8 cellular contexts compared by ENCODE assay signal in the genomic region with DNA sequence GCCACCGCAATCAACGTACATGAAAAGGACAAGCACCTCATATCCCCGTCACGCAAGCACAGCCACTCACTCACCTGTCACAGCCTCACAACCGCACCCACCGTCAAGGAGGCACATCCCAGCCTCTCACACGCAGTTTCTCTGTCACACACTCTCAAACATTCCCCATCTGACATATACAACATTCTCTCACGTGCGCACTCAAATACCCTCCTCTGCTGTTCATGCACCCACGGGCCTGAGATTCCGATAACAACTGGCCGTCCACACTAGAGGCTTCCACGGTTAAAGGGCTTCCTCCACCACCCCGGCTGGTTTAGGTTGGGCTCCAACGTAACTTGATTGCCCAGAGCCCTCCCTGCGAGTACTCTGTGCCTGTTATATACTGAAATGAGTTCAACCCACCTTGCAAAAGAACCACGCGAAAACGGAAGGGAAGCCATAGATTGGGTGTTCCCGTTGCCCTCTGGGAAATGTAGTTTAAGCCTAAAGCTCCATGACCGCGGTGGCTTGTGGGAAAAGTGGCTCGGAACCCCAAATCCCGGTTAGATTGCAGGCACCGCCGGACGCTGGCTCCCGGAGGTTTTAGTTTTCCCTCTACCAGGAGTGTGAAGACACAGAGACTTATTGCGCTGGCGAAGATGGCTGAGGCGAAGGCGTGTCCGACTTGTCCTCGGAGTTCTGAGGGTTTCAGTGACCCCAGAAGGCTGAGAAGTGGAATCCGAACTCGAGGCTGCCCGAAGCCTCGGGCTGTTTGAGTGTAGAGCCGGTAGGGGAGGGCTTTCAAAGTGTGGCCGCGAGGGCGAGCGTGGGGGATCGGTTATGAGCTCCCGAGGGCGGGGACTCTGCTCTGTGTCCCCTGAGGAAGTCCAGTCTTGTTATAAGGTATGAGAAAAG. TPM values are rescaled to one million over a fixed set of nuclear protein-coding genes. Genes with fewer than 3 reads are reported as not detected.
A peak's percentile ranks its signal among the peaks of the same experiment; 100 is the strongest.
DNase-seq lines count a peak whose midpoint lies in the region; ATAC-seq, FAIRE-seq and TF ChIP-seq lines count a peak whose summit lies in the region.

ZNF573 (minus strand) TSS at position 448 of the 897 bp plus-strand sequence. CDS start 5,857 bp downstream, outside the sequence.

- H3K4me1 ChIP-seq in CD8-positive, alpha-beta T cell (ENCODE audit: insufficient read depth, low read length): peaks cover 12% of the 10 kb centered on the region
- 0 out of 7 replicates have a peak, but pooled peaks cover 0 to 2% (median 0%) of the 10 kb centered on the region in 4 experiments for H3K4me1 ChIP-seq in H1 (replicated peaks in 1 of 4; ENCODE audit: control insufficient read depth in 3 of 4, insufficient read depth in 4 of 4, low read length in 3 of 4)

- peak within 1 kb of the TSS; percentile 100 for H2AFZ ChIP-seq in H1 (ENCODE audit: low read length)

- peak; percentile 62 to 81 for TF ChIP-seq POLR2A in H1 (IDR thresholded peaks at IDR 0.05; ENCODE audit: control extremely low read depth in 1 of 2, low read depth in 2 of 2, low read length in 2 of 2)

- H2BK20ac ChIP-seq in H1 (ENCODE audit: low read length): no peak within 1 kb of the TSS

- H3K27ac ChIP-seq in CD8-positive, alpha-beta T cell (ENCODE audit: low read depth, low read length): peak within 1 kb of the TSS; percentile 98
- peak within 1 kb of the TSS; percentile 70; the same call in 1 of the 2 replicates for H3K27ac ChIP-seq in H1 (ENCODE audit: low read depth, low read length)

- no peak for TF ChIP-seq RAD21 in H1 (IDR thresholded peaks at IDR 0.05 in 1 of 2, conservative IDR thresholded peaks at IDR 0.05 in 1 of 2; ENCODE audit: low read depth in 2 of 2, low read length in 2 of 2)

- peak; percentile 84 for ATAC-seq in CD8-positive, alpha-beta T cell
- ATAC-seq in GM19455 (IDR thresholded peaks at IDR 0.05; ENCODE audit: unreplicated experiment): peak; percentile 80
- peak; percentile 73 for ATAC-seq in memory B cell (ENCODE audit: low read depth)

- WGBS in H1 (ENCODE audit: extremely low coverage in 1 of 2, insufficient coverage in 1 of 2, insufficient read length in 1 of 2, insufficient replicate concordance in 2 of 2, low coverage in 1 of 2, low lambda C conversion rate in 2 of 2, missing lambda C conversion rate in 1 of 2), 2 experiments: 2% methylated on average over 46 of the region's 46 CpGs; no CpG with 5 or more reads in 1 of the 2 experiments

- H3K9ac ChIP-seq in H1 (replicated peaks in 1 of 4; ENCODE audit: extremely low read depth in 1 of 4, low read depth in 3 of 4, low read length in 3 of 4): peak within 1 kb of the TSS; percentile 72 to 88 (median 82)

- H3K4me2 ChIP-seq in H1 (ENCODE audit: insufficient read depth in 1 of 2, low read depth in 2 of 2, low read length in 2 of 2): peak within 1 kb of the TSS; percentile 91 to 95

- no peak within 1 kb of the TSS for H3K23ac ChIP-seq in H1 (ENCODE audit: insufficient read length)

- H3K14ac ChIP-seq in H1 (ENCODE audit: insufficient read length): no peak within 1 kb of the TSS

- H3K36me3 Mint-ChIP-seq in CD8-positive, alpha-beta T cell: peaks cover 41% of the 10 kb centered on the region
- peaks cover 17% of the 10 kb centered on the region for H3K36me3 Mint-ChIP-seq in memory B cell

- H3K4me3 Mint-ChIP-seq in CD8-positive, alpha-beta T cell: peak within 1 kb of the TSS; percentile 97
- H3K4me3 Mint-ChIP-seq in memory B cell: peak within 1 kb of the TSS; percentile 90

- peaks cover 5% of the 10 kb centered on the region for H3K23me2 ChIP-seq in H1 (ENCODE audit: low read depth, low read length)

- peak; percentile 91 for FAIRE-seq in H1 (lab: Jason Lieb, UNC)

- peak within 1 kb of the TSS; percentile 95 for H4K5ac ChIP-seq in H1 (ENCODE audit: insufficient read length, low read depth, low read length)

- no peaks in the 10 kb centered on the region; the same call in 1 of the 2 replicates for H3K79me1 ChIP-seq in H1 (ENCODE audit: low read depth, low read length)

- H2AK5ac ChIP-seq in H1 (ENCODE audit: low read depth, low read length): no peak within 1 kb of the TSS

- no peak for TF ChIP-seq EP300 in H1 (IDR thresholded peaks at IDR 0.05; ENCODE audit: borderline replicate concordance in 1 of 2, low read depth in 2 of 2, low read length in 2 of 2)

- POLR2A ChIA-PET in CD8-positive, alpha-beta T cell (lab: Charles Lee): interaction anchor here (0.7 to 1.7 kb wide), 10 partner anchors 60 to 1251 kb away, joined by 3 to 8 read pairs (median 4); partner anchors contain the start of genes SIPA1L3, WDR87, ZNF260 and ZNF527
- POLR2A ChIA-PET in H1 (lab: Charles Lee; ENCODE audit: partially characterized antibody): interaction anchor here (0.6 to 3.0 kb wide), 18 partner anchors 10 to 655 kb away, joined by 3 to 9 read pairs (median 3); partner anchors contain the start of genes ZNF527, ZNF540, ZNF570 and ZNF571

- 0 out of 2 replicates have a peak within 1 kb of the TSS, but pooled peaks have one; percentile 32 for H2BK12ac ChIP-seq in H1 (ENCODE audit: low read depth, low read length)

- TF ChIP-seq CTCF in CD8-positive, alpha-beta T cell (IDR thresholded peaks at IDR 0.05): no peak
- 0 out of 4 replicates have a peak, but pooled peaks of 1 of the 3 experiments have one; percentile 10 for TF ChIP-seq CTCF in H1 (IDR thresholded peaks at IDR 0.05; ENCODE audit: control extremely low read depth in 1 of 3, insufficient read depth in 1 of 3, low read depth in 1 of 3, low read length in 3 of 3)

- peak within 1 kb of the TSS; percentile 91 for H3K27ac Mint-ChIP-seq in CD8-positive, alpha-beta T cell
- H3K27ac Mint-ChIP-seq in memory B cell: peak within 1 kb of the TSS; percentile 91

- no peaks in the 10 kb centered on the region for H3K27me3 Mint-ChIP-seq in CD8-positive, alpha-beta T cell (ENCODE audit: low read depth)
- no peaks in the 10 kb centered on the region for H3K27me3 Mint-ChIP-seq in memory B cell

- H3K9me3 Mint-ChIP-seq in CD8-positive, alpha-beta T cell: peaks cover 18% of the 10 kb centered on the region
- H3K9me3 Mint-ChIP-seq in memory B cell: peaks cover 4% of the 10 kb centered on the region

- peak within 1 kb of the TSS; percentile 75 for H2BK5ac ChIP-seq in H1 (ENCODE audit: low read depth, low read length)

- peak; percentile 66 to 99 (median 81) for DNase-seq in CD8-positive, alpha-beta T cell
- DNase-seq in HT-29 (ENCODE audit: low spot score) (peak; percentile 68), H1 (ENCODE audit: low read depth in 1 of 2, low spot score in 2 of 2) (peak; percentile 63 to 86), memory B cell (ENCODE audit: low spot score in 2 of 2) (peak; percentile 68 to 85)
- DNase-seq in NK-92 treated with Interleukin-12 subunit alpha and Interleukin-12 subunit beta, amount 100 ng/mL, for 24 hours (lab: John Stamatoyannopoulos, UW): peak; percentile 15
- peak; percentile 56 to 69 for DNase-seq in activated CD8-positive, alpha-beta memory T cell treated with anti-CD3 and anti-CD28 coated beads for 4 hours (ENCODE audit: low read depth in 2 of 2)
- DNase-seq in stimulated activated CD8-positive, alpha-beta memory T cell treated with anti-CD3 and anti-CD28 coated beads, Interleukin-12 subunit alpha, Interleukin-12 subunit beta, amount 100 ng/mL, for 1 hour (ENCODE audit: low read depth): peak; percentile 61

- peak within 1 kb of the TSS; percentile 7; the same call in 1 of the 2 replicates for H2BK15ac ChIP-seq in H1 (ENCODE audit: low read length)

- peak within 1 kb of the TSS; percentile 84 for H3K18ac ChIP-seq in H1 (ENCODE audit: extremely low read depth, low read length)

- H2BK120ac ChIP-seq in H1 (replicated peaks; ENCODE audit: low read depth, low read length): peak within 1 kb of the TSS; percentile 59

- no peaks in the 10 kb centered on the region for H3K27me3 ChIP-seq in CD8-positive, alpha-beta T cell (ENCODE audit: insufficient read depth, low read length)
- no peaks in the 10 kb centered on the region for H3K27me3 ChIP-seq in H1 (replicated peaks in 1 of 4; ENCODE audit: control insufficient read depth in 3 of 4, extremely low read depth in 1 of 4, insufficient read depth in 3 of 4, low read length in 3 of 4)

- peak within 1 kb of the TSS; percentile 58 for H4K91ac ChIP-seq in H1 (replicated peaks; ENCODE audit: insufficient read length, low read length)

- H3K36me3 ChIP-seq in CD8-positive, alpha-beta T cell (ENCODE audit: insufficient read depth, low read length): no peaks in the 10 kb centered on the region
- no peaks in the 10 kb centered on the region for H3K36me3 ChIP-seq in H1 (ENCODE audit: control insufficient read depth in 2 of 4, insufficient read depth in 4 of 4, low read length in 3 of 4)

- H3K4me1 Mint-ChIP-seq in CD8-positive, alpha-beta T cell (ENCODE audit: low read depth): peaks cover 46% of the 10 kb centered on the region
- peaks cover 18% of the 10 kb centered on the region for H3K4me1 Mint-ChIP-seq in memory B cell

- H4K20me1 ChIP-seq in H1 (replicated peaks in 1 of 2; ENCODE audit: control insufficient read depth in 1 of 2, insufficient read depth in 2 of 2, low read length in 2 of 2): peaks cover 0 to 2% of the 10 kb centered on the region in 2 experiments

- intact Hi-C loops in CD8-positive, alpha-beta T cell (cut with DNase I, micrococcal nuclease): loop anchor here (1.0 to 10.0 kb wide), 18 partner anchors 60 to 1113 kb away; partner anchors contain the start of genes SIPA1L3 (in 2 of the 2), ZFP30 (in 2 of the 2), ZNF527 (in 2 of the 2) and ZNF540 (in 2 of the 2)

- CTCF ChIA-PET in CD8-positive, alpha-beta T cell (lab: Charles Lee): interaction anchor here (0.8 to 1.4 kb wide), 2 partner anchors 18 to 550 kb away, joined by 3 read pairs; no protein-coding TSS in a partner anchor
- CTCF ChIA-PET in H1 (lab: Charles Lee; ENCODE audit: partially characterized antibody): interaction anchor here (0.6 to 0.9 kb wide), 2 partner anchors 72 to 302 kb away, joined by 3 to 5 read pairs; no protein-coding TSS in a partner anchor

- H3K79me2 ChIP-seq in H1 (ENCODE audit: control insufficient read depth in 1 of 2, insufficient read depth in 2 of 2, low read length in 2 of 2): peaks cover 0 to 4% of the 10 kb centered on the region in 2 experiments; a peak in 1 of 4 replicates

- H3K4ac ChIP-seq in H1 (replicated peaks; ENCODE audit: insufficient read length, low read depth, low read length): peak within 1 kb of the TSS; percentile 88

- H3K9me3 ChIP-seq in CD8-positive, alpha-beta T cell (ENCODE audit: low read length): no peaks in the 10 kb centered on the region
- H3K9me3 ChIP-seq in H1 (ENCODE audit: insufficient read depth in 2 of 2, low read depth in 1 of 2, low read length in 1 of 2): no peaks in the 10 kb centered on the region

- H3K4me3 ChIP-seq in CD8-positive, alpha-beta T cell (ENCODE audit: low read depth, low read length): peak within 1 kb of the TSS; percentile 67
- peak within 1 kb of the TSS; percentile 87 to 100 (median 96) for H3K4me3 ChIP-seq in H1 (ENCODE audit: extremely low read depth in 1 of 4, insufficient read depth in 2 of 4, low read depth in 3 of 4, low read length in 4 of 4)

- H4K8ac ChIP-seq in H1 (ENCODE audit: extremely low read depth, insufficient read depth, low read length): peak within 1 kb of the TSS; percentile 93; the same call in 1 of the 2 replicates

- H3K56ac ChIP-seq in H1 (replicated peaks; ENCODE audit: insufficient read length, low read depth, low read length): peak within 1 kb of the TSS; percentile 85

RNA-seq across cellular contexts. Expression of gene ZNF573, which starts in this region (rescaled TPM):
- total RNA-seq in CD8-positive, alpha-beta T cell: 1 to 10 TPM; 3.9 to 5.8 TPM
- 0.48 and 0.97 TPM in 2 replicates for total RNA-seq in HT-29 (2014; rRNA removed; shearing (Covaris generic))
- total RNA-seq in H1 (2021; fragmentation: NEBNext Ultra II Directional; extraction: Animal tissue kit (Norgen Biotek cat#: 25700)): 13.8 and 14.9 TPM in 2 replicates
- polyA plus RNA-seq in H1 (2011; rRNA removed): 1.3 and 6.3 TPM in 2 replicates
- 3.0 TPM for polyA plus RNA-seq in H1 (2011; cell fraction: cytosol; rRNA removed)
- 1.7 TPM for polyA plus RNA-seq in H1 (2011; cell fraction: nucleus; rRNA removed)
- polyA plus RNA-seq in H1 (2012, experiment 1 of 2): 2.0 to 11.3 TPM (median 4.3 TPM) in 4 replicates
- 0.72 TPM for polyA plus RNA-seq in H1 (2012, experiment 2 of 2)
- 8.2 TPM for polyA plus RNA-seq in H1 (2013, experiment 1 of 2)
- polyA plus RNA-seq in H1 (2013, experiment 2 of 2): 6.9 TPM
- 8.1 and 12.8 TPM in 2 replicates for polyA minus RNA-seq in H1 (2011; rRNA and poly(A)+ RNA removed)
- 4.2 TPM for polyA minus RNA-seq in H1 (2011; cell fraction: cytosol; rRNA and poly(A)+ RNA removed)
- polyA minus RNA-seq in H1 (2011; cell fraction: nucleus; rRNA and poly(A)+ RNA removed): 11.4 TPM

Comparison
In these comparisons a context has a peak if more than half of its experiments do, and no peak if none do; other contexts are left out.
1. Peak in every context shown above with its lines: DNase-seq, ATAC-seq, H3K4me3 ChIP-seq and H3K27ac ChIP-seq.
2. Peak in DNase-seq in HT-29; RNA of the gene not detected or under 1 TPM.
3. DNase-seq: peak in every context shown above with its lines; median percentile 81 in CD8-positive, alpha-beta T cell; 76 in memory B cell; 74 in H1; 68 in HT-29; 62 in activated CD8-positive, alpha-beta memory T cell treated with anti-CD3 and anti-CD28 coated beads for 4 hours; 61 in stimulated activated CD8-positive, alpha-beta memory T cell treated with anti-CD3 and anti-CD28 coated beads, Interleukin-12 subunit alpha, Interleukin-12 subunit beta, amount 100 ng/mL, for 1 hour; 15 in NK-92 treated with Interleukin-12 subunit alpha and Interleukin-12 subunit beta, amount 100 ng/mL, for 24 hours.